ENCODE assay signal across 1 cellular context in the genomic region with DNA sequence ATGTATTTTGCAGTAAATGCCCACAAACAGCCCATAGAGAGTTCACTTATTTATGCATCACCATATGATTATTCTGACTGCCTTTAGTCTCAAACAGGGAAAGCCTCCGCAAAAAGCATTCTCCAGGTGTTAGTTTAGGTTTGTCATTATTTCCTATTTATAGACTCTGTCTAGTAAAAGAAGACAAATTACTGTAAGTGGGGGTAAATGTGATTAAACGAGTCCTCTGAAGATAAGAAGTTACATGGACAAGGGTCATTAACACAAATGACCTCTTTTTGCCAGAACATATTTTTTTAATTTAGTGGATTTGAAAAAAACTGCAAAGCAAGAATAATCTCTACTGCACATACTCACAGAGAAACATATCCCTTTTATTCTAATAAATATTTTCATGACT.
A peak's percentile ranks its signal among the peaks of the same experiment; 100 is the strongest.
TF ChIP-seq lines count a peak whose summit lies in the region.

No MANE protein-coding gene starts in this region.

TF ChIP-seq in SK-N-SH treated with all-trans-retinoic acid at 6 μM for 48 hours, 23 proteins besides CTCF, POLR2A, EP300 and RAD21 (continued from another document):
- TF ChIP-seq, protein P1, sequence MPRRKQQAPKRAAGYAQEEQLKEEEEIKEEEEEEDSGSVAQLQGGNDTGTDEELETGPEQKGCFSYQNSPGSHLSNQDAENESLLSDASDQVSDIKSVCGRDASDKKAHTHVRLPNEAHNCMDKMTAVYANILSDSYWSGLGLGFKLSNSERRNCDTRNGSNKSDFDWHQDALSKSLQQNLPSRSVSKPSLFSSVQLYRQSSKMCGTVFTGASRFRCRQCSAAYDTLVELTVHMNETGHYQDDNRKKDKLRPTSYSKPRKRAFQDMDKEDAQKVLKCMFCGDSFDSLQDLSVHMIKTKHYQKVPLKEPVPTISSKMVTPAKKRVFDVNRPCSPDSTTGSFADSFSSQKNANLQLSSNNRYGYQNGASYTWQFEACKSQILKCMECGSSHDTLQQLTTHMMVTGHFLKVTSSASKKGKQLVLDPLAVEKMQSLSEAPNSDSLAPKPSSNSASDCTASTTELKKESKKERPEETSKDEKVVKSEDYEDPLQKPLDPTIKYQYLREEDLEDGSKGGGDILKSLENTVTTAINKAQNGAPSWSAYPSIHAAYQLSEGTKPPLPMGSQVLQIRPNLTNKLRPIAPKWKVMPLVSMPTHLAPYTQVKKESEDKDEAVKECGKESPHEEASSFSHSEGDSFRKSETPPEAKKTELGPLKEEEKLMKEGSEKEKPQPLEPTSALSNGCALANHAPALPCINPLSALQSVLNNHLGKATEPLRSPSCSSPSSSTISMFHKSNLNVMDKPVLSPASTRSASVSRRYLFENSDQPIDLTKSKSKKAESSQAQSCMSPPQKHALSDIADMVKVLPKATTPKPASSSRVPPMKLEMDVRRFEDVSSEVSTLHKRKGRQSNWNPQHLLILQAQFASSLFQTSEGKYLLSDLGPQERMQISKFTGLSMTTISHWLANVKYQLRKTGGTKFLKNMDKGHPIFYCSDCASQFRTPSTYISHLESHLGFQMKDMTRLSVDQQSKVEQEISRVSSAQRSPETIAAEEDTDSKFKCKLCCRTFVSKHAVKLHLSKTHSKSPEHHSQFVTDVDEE (CRISPR knock-in tag; IDR thresholded peaks at IDR 0.05), result peak; percentile 82; the same call in 1 of the 2 replicates
